12 cellular contexts compared by ENCODE assay signal in the genomic region with DNA sequence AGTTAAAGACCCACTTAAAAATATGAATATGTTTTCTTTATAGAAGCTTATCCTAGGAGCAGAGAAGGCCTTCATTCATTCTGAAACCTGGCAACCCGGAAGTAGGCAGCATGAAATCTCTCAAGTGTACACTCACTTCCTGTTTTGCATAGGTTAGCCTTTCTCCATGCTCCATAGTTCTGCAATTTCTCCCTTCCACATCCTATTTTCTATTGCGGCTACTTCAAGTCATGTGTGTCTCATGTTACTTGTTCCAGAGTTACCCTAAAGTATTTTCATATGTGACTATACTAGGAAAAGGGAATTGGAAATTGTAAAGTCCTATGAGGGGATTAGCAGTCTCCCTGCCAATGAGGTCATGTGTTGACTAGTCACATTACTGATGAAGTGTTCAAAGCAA.
DNase-seq lines count a peak whose midpoint lies in the region; ATAC-seq and FAIRE-seq lines count a peak whose summit lies in the region.
"Had no signal": no experiment of that assay in that cellular context is flagged by ENCODE, and none has a peak within 500 bp of the region (broad histone marks: within the 10 kb centered on the region; RNA-seq: fewer than 3 reads in every experiment).

No MANE protein-coding gene starts in this region.

- peak overlapping the region in 9 of 11 experiments; percentile 42 to 73 (median 51); a peak in 17 of 22 replicates for H3K27ac ChIP-seq in BLaER1 treated with 17β-estradiol and CSF1 and Interleukin-3, amounts not matched to agents 10 nM and 100 nM
- H3K27ac ChIP-seq: parathyroid adenoma had no signal

- no peak for FAIRE-seq in urothelium cell line (lab: Jason Lieb, UNC)

- no peaks in the 10 kb centered on the region for H3K36me3 Mint-ChIP-seq in T-helper 17 cell (ENCODE audit: low read depth)

- peaks cover 0 to 6% (median 0%) of the 10 kb centered on the region in 11 experiments; a peak in 3 of 22 replicates for H3K9me3 ChIP-seq in BLaER1 treated with 17β-estradiol and CSF1 and Interleukin-3, amounts not matched to agents 10 nM and 100 nM (replicated peaks in 1 of 11)
- H3K9me3 ChIP-seq in MG63 (no peaks in the 10 kb centered on the region), T-helper 17 cell (ENCODE audit: control insufficient read depth, low read length, poor library complexity, severe bottlenecking) (no peaks in the 10 kb centered on the region)

- no peaks in the 10 kb centered on the region for H3K27me3 ChIP-seq in BLaER1 treated with 17β-estradiol and CSF1 and Interleukin-3, amounts not matched to agents 10 nM and 100 nM
- H3K27me3 ChIP-seq in MG63 = no peaks in the 10 kb centered on the region

- DNase-seq in MV-4-11 (lab: John Stamatoyannopoulos, UW) = peak; percentile 97
- no peak for DNase-seq in left ventricle myocardium superior
- DNase-seq in MG63 = no peak
- DNase-seq in T-helper 1 cell = no peak
- DNase-seq in T-helper 17 cell = no peak
- no peak for DNase-seq in urothelium cell line (ENCODE audit: low spot score)
- DNase-seq: activated CD8-positive, alpha-beta T cell treated with anti-CD3 and anti-CD28 coated beads for 36 hours; GOT3; SHP77 had no signal

- H3K4me3 Mint-ChIP-seq in T-helper 17 cell = no peak overlapping the region
- H3K4me3 Mint-ChIP-seq: activated CD8-positive, alpha-beta T cell treated with anti-CD3 and anti-CD28 coated beads for 36 hours had no signal

- H3K27me3 Mint-ChIP-seq in T-helper 17 cell = no peaks in the 10 kb centered on the region

- no peak overlapping the region for H3K27ac Mint-ChIP-seq in T-helper 17 cell
- H3K27ac Mint-ChIP-seq: activated CD8-positive, alpha-beta T cell treated with anti-CD3 and anti-CD28 coated beads for 36 hours had no signal

- H3K4me2 ChIP-seq in BLaER1 treated with 17β-estradiol and CSF1 and Interleukin-3, amounts not matched to agents 10 nM and 100 nM = peak overlapping the region in 10 of 11 experiments; percentile 9 to 85 (median 40); a peak in 17 of 22 replicates

- peak; percentile 67 for ATAC-seq in GM19463 (IDR thresholded peaks at IDR 0.05; ENCODE audit: unreplicated experiment)
- peak; percentile 43 for ATAC-seq in left ventricle myocardium superior
- no peak for ATAC-seq in T-helper 17 cell
- ATAC-seq: activated CD8-positive, alpha-beta T cell treated with anti-CD3 and anti-CD28 coated beads for 36 hours had no signal

- no peaks in the 10 kb centered on the region for H3K36me3 ChIP-seq in BLaER1 treated with 17β-estradiol and CSF1 and Interleukin-3, amounts not matched to agents 10 nM and 100 nM
- no peaks in the 10 kb centered on the region for H3K36me3 ChIP-seq in MG63

- intact Hi-C loops in left ventricle myocardium superior (cut with micrococcal nuclease) = no loop called here

- H3K4me1 ChIP-seq in BLaER1 treated with 17β-estradiol and CSF1 and Interleukin-3, amounts not matched to agents 10 nM and 100 nM = peaks cover 0 to 21% (median 11%) of the 10 kb centered on the region in 10 experiments; a peak in 15 of 20 replicates
- H3K4me1 ChIP-seq: parathyroid adenoma had no signal

- H3K4me1 Mint-ChIP-seq in T-helper 17 cell = no peaks in the 10 kb centered on the region

- H3K9ac ChIP-seq in BLaER1 treated with 17β-estradiol and CSF1 and Interleukin-3, amounts not matched to agents 10 nM and 100 nM = 0 out of 22 replicates have a peak overlapping the region, but pooled peaks of 1 of the 11 experiments have one; percentile 10
- H3K9ac ChIP-seq: parathyroid adenoma had no signal

- no peak overlapping the region for H3K4me3 ChIP-seq in BLaER1 treated with 17β-estradiol and CSF1 and Interleukin-3, amounts not matched to agents 10 nM and 100 nM
- no peak overlapping the region for H3K4me3 ChIP-seq in MG63

- no peaks in the 10 kb centered on the region for H4K20me1 ChIP-seq in BLaER1 treated with 17β-estradiol and CSF1 and Interleukin-3, amounts not matched to agents 10 nM and 100 nM
